ENCODE assay signal across 9 cellular contexts in genomic region chr1:225474986-225475820, GRCh38. TPM values are rescaled to one million over a fixed set of nuclear protein-coding genes. Genes with fewer than 3 reads are reported as not detected.
DNase-seq lines count a peak whose midpoint lies in the region; TF ChIP-seq lines count a peak whose summit lies in the region.
"Had no signal": no experiment of that assay in that cellular context is flagged by ENCODE, and none has a peak within 500 bp of the region (broad histone marks: within the 10 kb centered on the region; RNA-seq: fewer than 3 reads in every experiment).

No MANE protein-coding gene starts in this region.

- H4K12ac ChIP-seq in trophoblast cell (ENCODE audit: low read depth, low read length): no peak overlapping the region

- H3K4me1 ChIP-seq in GM23248 (ENCODE audit: insufficient read depth) (no peaks in the 10 kb centered on the region), trophoblast cell (ENCODE audit: control insufficient read depth in 1 of 2, insufficient read depth in 2 of 2, low read length in 2 of 2) (peaks cover 0 to 2% of the 10 kb centered on the region in 2 experiments), vagina (no peaks in the 10 kb centered on the region)

- no peaks in the 10 kb centered on the region for H3K9me2 ChIP-seq in GM23248 (ENCODE audit: insufficient read depth)

- no peak overlapping the region for H2AK5ac ChIP-seq in trophoblast cell (ENCODE audit: low read length)

- peak in 1 of 2 donors; percentile 12 for TF ChIP-seq POLR2A in vagina (IDR thresholded peaks at IDR 0.05)

- no peaks in the 10 kb centered on the region for H4K20me1 ChIP-seq in GM23248 (ENCODE audit: insufficient read depth)

- intact Hi-C loops in vagina (cut with DNase I): loop anchor here (2.0 to 10.0 kb wide), 4 partner anchors 296 to 502 kb away; no protein-coding TSS in a partner anchor

- H3K23ac ChIP-seq in trophoblast cell (ENCODE audit: low read length): no peak overlapping the region

- no peaks in the 10 kb centered on the region for H3F3A ChIP-seq in GM23248 (ENCODE audit: insufficient read depth)

- H3K14ac ChIP-seq in trophoblast cell (ENCODE audit: low read length): no peak overlapping the region

- H3K4ac ChIP-seq in trophoblast cell (ENCODE audit: low read depth, low read length): no peak overlapping the region

- no peak overlapping the region for H2BK120ac ChIP-seq in trophoblast cell (ENCODE audit: insufficient read depth, low read length, poor library complexity)

- H3K4me2 ChIP-seq in GM23248 (ENCODE audit: unreplicated experiment): peak overlapping the region; percentile 30
- peak overlapping the region; percentile 34 for H3K4me2 ChIP-seq in trophoblast cell (ENCODE audit: low read length)

- no peak overlapping the region for H2BK5ac ChIP-seq in trophoblast cell (ENCODE audit: low read depth, low read length, poor library complexity)

- H2AFZ ChIP-seq in GM23248 (peak overlapping the region; percentile 62), trophoblast cell (ENCODE audit: insufficient read depth, low read length, poor library complexity) (no peak overlapping the region)

- no peaks in the 10 kb centered on the region for H3K9me3 ChIP-seq in GM23248 (ENCODE audit: low read depth)
- H3K9me3 ChIP-seq in trophoblast cell (ENCODE audit: insufficient read depth, low read depth, low read length): no peaks in the 10 kb centered on the region
- no peaks in the 10 kb centered on the region for H3K9me3 ChIP-seq in vagina

- WGBS in GM23248 (ENCODE audit: low coverage in 1 of 2, low lambda C conversion rate in 2 of 2, missing lambda C conversion rate in 2 of 2), 2 experiments: 24 to 25% methylated on average over 47 to 50 of the region's 50 CpGs
- no CpG with 5 or more reads among the region's 50 CpGs for WGBS in trophoblast cell (ENCODE audit: extremely low coverage, insufficient coverage, insufficient read length)

- peak; percentile 67 for DNase-seq in EH (ENCODE audit: low read depth)
- DNase-seq in GM23248: peak; percentile 73
- DNase-seq in LHCN-M2 (ENCODE audit: low read depth): peak; percentile 56
- peak; percentile 61 for DNase-seq in SK-MEL-5 (ENCODE audit: low read depth, low spot score)
- peak; percentile 48 for DNase-seq in activated naive CD4-positive, alpha-beta T cell treated with anti-CD3 and anti-CD28 coated beads, Interleukin-2, amount 50 U/mL, for 16 hours
- peak; percentile 77 for DNase-seq in glomerular visceral epithelial cell (ENCODE audit: extremely low spot score)
- peak; percentile 47 to 78 for DNase-seq in trophoblast cell
- peak; percentile 88 to 94 for DNase-seq in vagina (ENCODE audit: extremely low spot score in 2 of 2)

- H4K91ac ChIP-seq in trophoblast cell (ENCODE audit: low read depth, low read length): no peak overlapping the region

- H3K27ac ChIP-seq in GM23248 (no peak overlapping the region), trophoblast cell (ENCODE audit: low read depth, low read length) (no peak overlapping the region), vagina (no peak overlapping the region)
- H3K27ac ChIP-seq: epithelial cell of prostate had no signal

- no peak overlapping the region for H4K8ac ChIP-seq in trophoblast cell (ENCODE audit: low read depth, low read length)

- no peaks in the 10 kb centered on the region for H3K79me2 ChIP-seq in GM23248 (ENCODE audit: insufficient read depth)
- H3K79me2 ChIP-seq in trophoblast cell (ENCODE audit: control insufficient read depth, insufficient read depth, low read length, poor library complexity): no peaks in the 10 kb centered on the region

- no peak overlapping the region for H3K9ac ChIP-seq in GM23248
- no peak overlapping the region for H3K9ac ChIP-seq in trophoblast cell (ENCODE audit: low read length)

- in situ Hi-C loops in GM23248 (cut with MboI): loop anchor here (10.0 kb wide), 1 partner anchor 300 kb away; the partner anchor contains the start of gene SRP9
- in situ Hi-C loops in SK-MEL-5 (cut with HindIII; ENCODE audit: low pct_unique_long_range_greater_than_20kb, low sequenced_read_pairs): no loop called here

- H3K4me3 ChIP-seq in GM23248 (no peak overlapping the region), trophoblast cell (ENCODE audit: low read depth, low read length) (no peak overlapping the region), vagina (peak overlapping the region in 1 of 2 donors; percentile 16)

- H3K36me3 ChIP-seq in GM23248 (ENCODE audit: low read depth) (no peaks in the 10 kb centered on the region), trophoblast cell (ENCODE audit: control insufficient read depth in 1 of 2, insufficient read depth in 2 of 2, low read length in 2 of 2) (no peaks in the 10 kb centered on the region), vagina (no peaks in the 10 kb centered on the region)

- H3K18ac ChIP-seq in trophoblast cell (ENCODE audit: low read length): no peak overlapping the region

- H3K79me1 ChIP-seq in trophoblast cell (ENCODE audit: low read length): no peaks in the 10 kb centered on the region

- no peaks in the 10 kb centered on the region for H3K27me3 ChIP-seq in GM23248 (replicated peaks; ENCODE audit: insufficient read depth)
- no peaks in the 10 kb centered on the region for H3K27me3 ChIP-seq in trophoblast cell (ENCODE audit: insufficient read depth, low read length)
- no peaks in the 10 kb centered on the region for H3K27me3 ChIP-seq in vagina

- no peak overlapping the region for H2BK12ac ChIP-seq in trophoblast cell (ENCODE audit: low read length)

- TF ChIP-seq CTCF in vagina (IDR thresholded peaks at IDR 0.05): peak; percentile 100

RNA-seq across cellular contexts. Expression of gene LBR, which starts 47.4 kb away (rescaled TPM):
- total RNA-seq in GM23248 (2014; rRNA removed; shearing (Covaris generic)): 12.3 and 13.5 TPM in 2 replicates
- polyA plus RNA-seq in GM23248 (2016; fragmentation: Nextera tagmentation; extraction: Ambion mirVana): 16.8 and 19.0 TPM in 2 replicates
- total RNA-seq in LHCN-M2 (2014; rRNA removed) (23.7 and 27.2 TPM in 2 replicates), vagina (41.5 TPM)
- 9.0 TPM for polyA plus RNA-seq in LHCN-M2 (2012)
- total RNA-seq in SK-MEL-5 (2014; rRNA removed; shearing (Covaris generic)): 44.0 and 58.6 TPM in 2 replicates
- polyA plus RNA-seq in SK-MEL-5 (2015; cell fraction: cytosol; rRNA removed): 46.7 and 59.5 TPM in 2 replicates
- polyA plus RNA-seq in SK-MEL-5 (2015; cell fraction: nucleus; rRNA removed): 63.5 and 64.5 TPM in 2 replicates
- 46.6 and 47.2 TPM in 2 replicates for polyA plus RNA-seq in trophoblast cell (2013)
